1 cellular context compared by ENCODE assay signal in genomic region chr1:162118063-162118462, GRCh38.
TF ChIP-seq lines count a peak whose summit lies in the region.

No MANE protein-coding gene starts in this region.

TF ChIP-seq in HepG2, 621 proteins besides CTCF, POLR2A, EP300 and RAD21:
- TF ChIP-seq ZNF616 (CRISPR knock-in tag; IDR thresholded peaks at IDR 0.05; ENCODE audit: low read depth): no peak
- TF ChIP-seq SMC3 (IDR thresholded peaks at IDR 0.05; ENCODE audit: low read length): no peak
- no peak for TF ChIP-seq ZNF383 (CRISPR knock-in tag; IDR thresholded peaks at IDR 0.05; ENCODE audit: borderline replicate concordance)
